ENCODE assay signal across 14 cellular contexts in genomic region chr16:19131809-19132777, GRCh38. TPM values are rescaled to one million over a fixed set of nuclear protein-coding genes. Genes with fewer than 3 reads are reported as not detected.
DNase-seq lines count a peak whose midpoint lies in the region; ATAC-seq and TF ChIP-seq lines count a peak whose summit lies in the region.
"Had no signal": no experiment of that assay in that cellular context is flagged by ENCODE, and none has a peak within 500 bp of the region (broad histone marks: within the 10 kb centered on the region; RNA-seq: fewer than 3 reads in every experiment).

No MANE protein-coding gene starts in this region.

- H3K79me1 ChIP-seq in mesenchymal stem cell (replicated peaks; ENCODE audit: low read length, poor library complexity, severe bottlenecking), result no peaks in the 10 kb centered on the region

- H3K14ac ChIP-seq in mesenchymal stem cell (ENCODE audit: low read length in 2 of 2), result no peak overlapping the region

- no peak for TF ChIP-seq POLR2A in upper lobe of left lung (IDR thresholded peaks at IDR 0.05)

- no peak overlapping the region for H3K4me2 ChIP-seq in mesenchymal stem cell (ENCODE audit: low read length, poor library complexity, severe bottlenecking)

- TF ChIP-seq CTCF in upper lobe of left lung (IDR thresholded peaks at IDR 0.05), result no peak

- no peak overlapping the region for H2BK5ac ChIP-seq in mesenchymal stem cell (ENCODE audit: low read depth, low read length, poor library complexity, severe bottlenecking)

- ATAC-seq in upper lobe of left lung (ENCODE audit: low FRiP score in 2 of 2), result peak in 1 of 2 donors; percentile 12

- no peak overlapping the region for H2AK5ac ChIP-seq in mesenchymal stem cell (ENCODE audit: low read length, severe bottlenecking)

- no peaks in the 10 kb centered on the region for H3K9me3 ChIP-seq in mesenchymal stem cell (ENCODE audit: control insufficient read depth, low read length)
- no peaks in the 10 kb centered on the region for H3K9me3 ChIP-seq in upper lobe of left lung

- H3K4me1 ChIP-seq in mesenchymal stem cell (ENCODE audit: control insufficient read depth, insufficient read depth, low read depth, low read length) (peaks cover 17% of the 10 kb centered on the region), upper lobe of left lung (peaks cover 54 to 62% (median 59%) of the 10 kb centered on the region in 4 donors)

- no peaks in the 10 kb centered on the region for H3K36me3 ChIP-seq in mesenchymal stem cell (ENCODE audit: control insufficient read depth in 1 of 2, insufficient read depth in 2 of 2, low read depth in 1 of 2, low read length in 2 of 2)
- H3K36me3 ChIP-seq in upper lobe of left lung, result no peaks in the 10 kb centered on the region

- no peak overlapping the region for H2AFZ ChIP-seq in mesenchymal stem cell (ENCODE audit: low read depth, low read length)

- peak overlapping the region; percentile 80 for H3K9ac ChIP-seq in mesenchymal stem cell (ENCODE audit: low read length)

- DNase-seq in NCI-H82 (lab: John Stamatoyannopoulos, UW), result peak; percentile 38
- DNase-seq in NCI-H82 treated with DMSO at 0.1 percent for 48 hours (lab: John Stamatoyannopoulos, UW; ENCODE audit: unreplicated experiment), result no peak
- DNase-seq in dermis blood vessel endothelial cell, result peak; percentile 93
- peak; percentile 72 for DNase-seq in mesenchymal stem cell
- DNase-seq in upper lobe of left lung, result no peak
- no peak for DNase-seq in KBM-7
- no peak for DNase-seq in SKM-1 (lab: John Stamatoyannopoulos, UW; ENCODE audit: unreplicated experiment)
- no peak for DNase-seq in NCI-H2171 (lab: John Stamatoyannopoulos, UW)
- DNase-seq: ACHN; activated T-cell treated with anti-CD3 and anti-CD28 coated beads, Interleukin-2, amount 50 U/mL, for 48 hours; cortex of kidney; NCI-H774; T-helper 9 cell had no signal

- H4K8ac ChIP-seq in mesenchymal stem cell (ENCODE audit: low read length), result peak overlapping the region; percentile 33

- no peak overlapping the region for H3K23ac ChIP-seq in mesenchymal stem cell (ENCODE audit: low read length in 2 of 2)

- TF ChIP-seq EP300 in upper lobe of left lung (IDR thresholded peaks at IDR 0.05), result no peak

- H2BK120ac ChIP-seq in mesenchymal stem cell (ENCODE audit: low read depth, low read length), result peak overlapping the region; percentile 58

- H4K91ac ChIP-seq in mesenchymal stem cell (ENCODE audit: low read length), result peak overlapping the region; percentile 65

- H2BK15ac ChIP-seq in mesenchymal stem cell (ENCODE audit: low read depth, poor library complexity, severe bottlenecking), result peak overlapping the region; percentile 9

- peak overlapping the region; percentile 7 to 83 for H3K4ac ChIP-seq in mesenchymal stem cell (ENCODE audit: low read depth in 1 of 2, low read length in 2 of 2)

- in situ Hi-C loops in KBM-7 (cut with MboI; ENCODE audit: low pct_unique_long_range_greater_than_20kb, low sequenced_read_pairs), result no loop called here

- no peaks in the 10 kb centered on the region for H3K27me3 ChIP-seq in mesenchymal stem cell (ENCODE audit: control insufficient read depth in 1 of 2, insufficient read depth in 1 of 2, low read length in 2 of 2)
- no peaks in the 10 kb centered on the region for H3K27me3 ChIP-seq in upper lobe of left lung

- H3K18ac ChIP-seq in mesenchymal stem cell (ENCODE audit: low read depth in 1 of 2, low read length in 2 of 2), result peak overlapping the region; percentile 56 to 85

- 97% methylated on average over 3 of the region's 4 CpGs for WGBS in mesenchymal stem cell
- WGBS in upper lobe of left lung, 2 donors, result 92 to 95% methylated on average over 4 of the region's 4 CpGs

- H3K4me3 ChIP-seq in mesenchymal stem cell (ENCODE audit: insufficient read depth in 1 of 2, low read depth in 1 of 2, low read length in 2 of 2) (no peak overlapping the region), upper lobe of left lung (no peak overlapping the region)

- H2BK12ac ChIP-seq in mesenchymal stem cell (ENCODE audit: low read length in 2 of 2), result peak overlapping the region; percentile 45 to 60

- H3K27ac ChIP-seq in mesenchymal stem cell (ENCODE audit: low read length, poor library complexity, severe bottlenecking), result no peak overlapping the region
- H3K27ac ChIP-seq in upper lobe of left lung, result peak overlapping the region; percentile 73 to 86 (median 84)

RNA-seq across cellular contexts. Expression of gene ITPRIPL2, which starts 18.3 kb away (rescaled TPM):
- total RNA-seq in dermis blood vessel endothelial cell (40.2 and 51.3 TPM in 2 replicates), upper lobe of left lung (10 to 100 TPM; 39.9 to 90.6 (median 57.5) TPM)
- 33.8 TPM for polyA plus RNA-seq in mesenchymal stem cell (2013, experiment 1 of 2)
- 33.2 TPM for polyA plus RNA-seq in mesenchymal stem cell (2013, experiment 2 of 2)

RNA-seq across cellular contexts. Expression of gene SYT17, which starts 35.9 kb away (rescaled TPM):
- total RNA-seq in dermis blood vessel endothelial cell, result 2.2 and 2.9 TPM in 2 replicates
- polyA plus RNA-seq in mesenchymal stem cell (2013, experiment 1 of 2), result 5.4 TPM
- 5.0 TPM for polyA plus RNA-seq in mesenchymal stem cell (2013, experiment 2 of 2)
- total RNA-seq in upper lobe of left lung, result 10 to 100 TPM; 11.6 to 49.2 (median 14.8) TPM
- total RNA-seq: LHCN-M2 had no signal

Comparison
In these comparisons a context has a peak if more than half of its experiments do, and no peak if none do; other contexts are left out.
1. DNase-seq: peak in NCI-H82 (single experiment), dermis blood vessel endothelial cell (single experiment) and mesenchymal stem cell (single experiment); none in NCI-H82 treated with DMSO at 0.1 percent for 48 hours (single experiment), upper lobe of left lung (0 of 2), KBM-7 (single experiment), SKM-1 (single experiment) and NCI-H2171 (single experiment).